Comparison of ENCODE assay signal across 1 cellular context in the genomic region with DNA sequence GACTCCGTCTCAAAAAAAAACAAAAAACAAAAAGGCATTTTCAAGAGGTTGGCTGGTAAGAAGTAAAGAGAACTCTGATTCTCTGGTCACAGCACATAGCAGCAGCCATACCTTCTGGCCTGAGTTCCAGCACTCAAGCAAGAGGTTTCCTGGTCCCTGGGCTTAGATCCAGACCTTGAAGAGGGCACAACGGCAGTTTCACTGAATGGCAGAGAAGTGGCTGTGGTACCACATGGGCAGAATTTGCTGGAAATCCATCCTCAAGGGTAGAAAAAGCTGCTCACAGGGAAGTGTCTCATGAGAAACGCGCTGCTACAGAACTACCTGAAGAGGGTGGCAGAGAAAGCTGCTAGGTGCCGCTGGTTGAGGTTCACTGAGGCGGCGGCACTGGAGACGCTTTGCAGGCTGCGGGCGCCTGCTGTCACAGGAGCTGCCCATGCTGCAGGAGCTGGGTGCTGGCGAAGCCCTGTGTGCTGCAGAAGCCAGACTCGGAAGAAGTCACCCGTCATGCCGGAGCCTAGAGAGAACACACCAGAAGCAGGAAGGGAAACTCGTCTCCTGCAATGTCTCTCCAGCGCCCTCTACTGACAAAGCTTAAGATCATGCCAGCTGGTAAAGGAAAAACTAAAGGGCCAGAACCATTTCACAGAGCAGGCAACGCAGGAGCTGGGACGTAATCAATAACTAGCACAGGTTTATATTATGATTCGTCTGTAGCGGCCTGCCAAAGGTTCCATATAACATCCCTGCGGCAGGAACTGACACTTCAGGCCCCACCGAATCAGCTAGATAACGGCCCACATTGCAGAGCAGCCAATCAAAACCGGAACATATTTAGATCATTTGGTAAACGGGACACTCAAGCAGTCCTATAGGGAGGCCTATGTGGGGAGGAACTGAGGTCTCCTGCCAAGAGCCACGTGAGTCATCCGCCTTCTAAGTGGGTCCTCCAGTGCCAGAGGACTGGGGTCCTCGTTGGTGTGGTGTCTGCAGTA.
TF ChIP-seq lines count a peak whose summit lies in the region.

No MANE protein-coding gene starts in this region.

TF ChIP-seq in HEK293, 187 proteins besides CTCF, POLR2A, EP300 and RAD21 (continued from another document and continues in another):
- TF ChIP-seq, protein P1, sequence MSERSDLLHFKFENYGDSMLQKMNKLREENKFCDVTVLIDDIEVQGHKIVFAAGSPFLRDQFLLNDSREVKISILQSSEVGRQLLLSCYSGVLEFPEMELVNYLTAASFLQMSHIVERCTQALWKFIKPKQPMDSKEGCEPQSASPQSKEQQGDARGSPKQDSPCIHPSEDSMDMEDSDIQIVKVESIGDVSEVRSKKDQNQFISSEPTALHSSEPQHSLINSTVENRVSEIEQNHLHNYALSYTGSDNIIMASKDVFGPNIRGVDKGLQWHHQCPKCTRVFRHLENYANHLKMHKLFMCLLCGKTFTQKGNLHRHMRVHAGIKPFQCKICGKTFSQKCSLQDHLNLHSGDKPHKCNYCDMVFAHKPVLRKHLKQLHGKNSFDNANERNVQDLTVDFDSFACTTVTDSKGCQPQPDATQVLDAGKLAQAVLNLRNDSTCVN (tag by site-specific recombination; optimal IDR thresholded peaks at IDR 0.05), result peak; percentile 15
- TF ChIP-seq, protein P2, sequence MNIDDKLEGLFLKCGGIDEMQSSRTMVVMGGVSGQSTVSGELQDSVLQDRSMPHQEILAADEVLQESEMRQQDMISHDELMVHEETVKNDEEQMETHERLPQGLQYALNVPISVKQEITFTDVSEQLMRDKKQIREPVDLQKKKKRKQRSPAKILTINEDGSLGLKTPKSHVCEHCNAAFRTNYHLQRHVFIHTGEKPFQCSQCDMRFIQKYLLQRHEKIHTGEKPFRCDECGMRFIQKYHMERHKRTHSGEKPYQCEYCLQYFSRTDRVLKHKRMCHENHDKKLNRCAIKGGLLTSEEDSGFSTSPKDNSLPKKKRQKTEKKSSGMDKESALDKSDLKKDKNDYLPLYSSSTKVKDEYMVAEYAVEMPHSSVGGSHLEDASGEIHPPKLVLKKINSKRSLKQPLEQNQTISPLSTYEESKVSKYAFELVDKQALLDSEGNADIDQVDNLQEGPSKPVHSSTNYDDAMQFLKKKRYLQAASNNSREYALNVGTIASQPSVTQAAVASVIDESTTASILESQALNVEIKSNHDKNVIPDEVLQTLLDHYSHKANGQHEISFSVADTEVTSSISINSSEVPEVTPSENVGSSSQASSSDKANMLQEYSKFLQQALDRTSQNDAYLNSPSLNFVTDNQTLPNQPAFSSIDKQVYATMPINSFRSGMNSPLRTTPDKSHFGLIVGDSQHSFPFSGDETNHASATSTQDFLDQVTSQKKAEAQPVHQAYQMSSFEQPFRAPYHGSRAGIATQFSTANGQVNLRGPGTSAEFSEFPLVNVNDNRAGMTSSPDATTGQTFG (tag by site-specific recombination; IDR thresholded peaks at IDR 0.05; ENCODE audit: borderline replicate concordance), result no peak
- TF ChIP-seq GLIS1 (tag by site-specific recombination; IDR thresholded peaks at IDR 0.05) (peak; percentile 64), ZNF621 (tag by site-specific recombination; IDR thresholded peaks at IDR 0.05) (no peak), ZNF23 (tag by site-specific recombination; IDR thresholded peaks at IDR 0.05; ENCODE audit: borderline replicate concordance) (no peak), ZNF768 (tag by site-specific recombination; IDR thresholded peaks at IDR 0.05) (no peak), HOXA7 (CRISPR knock-in tag; IDR thresholded peaks at IDR 0.05; ENCODE audit: borderline replicate concordance) (no peak), SETDB1 (IDR thresholded peaks at IDR 0.05; ENCODE audit: insufficient read length, low read length) (no peak), ZNF629 (tag by site-specific recombination; IDR thresholded peaks at IDR 0.05) (peak; percentile 52; the same call in 1 of the 2 replicates), ZNF324 (tag by site-specific recombination; IDR thresholded peaks at IDR 0.05) (0 out of 2 replicates have a peak, but pooled peaks have one; percentile 34), ZNF530 (tag by site-specific recombination; IDR thresholded peaks at IDR 0.05; ENCODE audit: low read depth) (no peak), ZNF211 (tag by site-specific recombination; IDR thresholded peaks at IDR 0.05; ENCODE audit: low read depth) (no peak), ZNF624 (tag by site-specific recombination; IDR thresholded peaks at IDR 0.05) (no peak), ZNF202 (tag by site-specific recombination; IDR thresholded peaks at IDR 0.05; ENCODE audit: borderline replicate concordance) (no peak), HOXC10 (CRISPR knock-in tag; IDR thresholded peaks at IDR 0.05) (no peak), KLF10 (tag by site-specific recombination; IDR thresholded peaks at IDR 0.05) (peak; percentile 62; the same call in 1 of the 2 replicates), ZNF837 (tag by site-specific recombination; IDR thresholded peaks at IDR 0.05) (no peak), ZNF311 (tag by site-specific recombination; IDR thresholded peaks at IDR 0.05; ENCODE audit: borderline replicate concordance) (no peak), ZNF626 (tag by site-specific recombination; IDR thresholded peaks at IDR 0.05) (no peak), YY1 (tag by site-specific recombination; IDR thresholded peaks at IDR 0.05) (no peak), ZNF707 (tag by site-specific recombination; IDR thresholded peaks at IDR 0.05) (no peak), ZNF600 (tag by site-specific recombination; IDR thresholded peaks at IDR 0.05) (peak; percentile 97), ZNF548 (tag by site-specific recombination; IDR thresholded peaks at IDR 0.05) (no peak), WT1 (tag by site-specific recombination; IDR thresholded peaks at IDR 0.05) (no peak), ZNF354C (tag by site-specific recombination; IDR thresholded peaks at IDR 0.05; ENCODE audit: borderline replicate concordance, low read depth) (no peak), ZNF623 (tag by site-specific recombination; IDR thresholded peaks at IDR 0.05) (peak; percentile 12; the same call in 1 of the 2 replicates), ZBTB17 (tag by site-specific recombination; IDR thresholded peaks at IDR 0.05) (peak; percentile 81), ZNF514 (tag by site-specific recombination; IDR thresholded peaks at IDR 0.05) (no peak), ZFP41 (tag by site-specific recombination; IDR thresholded peaks at IDR 0.05; ENCODE audit: borderline replicate concordance) (no peak), ZNF132 (tag by site-specific recombination; IDR thresholded peaks at IDR 0.05; ENCODE audit: borderline replicate concordance) (no peak), ZNF549 (tag by site-specific recombination; IDR thresholded peaks at IDR 0.05) (no peak), ZNF48 (tag by site-specific recombination; IDR thresholded peaks at IDR 0.05) (no peak), ZNF677 (tag by site-specific recombination; IDR thresholded peaks at IDR 0.05) (no peak), ZNF529 (tag by site-specific recombination; IDR thresholded peaks at IDR 0.05; ENCODE audit: insufficient replicate concordance) (no peak), ZSCAN30 (tag by site-specific recombination; IDR thresholded peaks at IDR 0.05) (0 out of 2 replicates have a peak, but pooled peaks have one; percentile 46), SALL2 (tag by site-specific recombination; IDR thresholded peaks at IDR 0.05; ENCODE audit: borderline replicate concordance) (no peak), ZNF660 (tag by site-specific recombination; IDR thresholded peaks at IDR 0.05) (peak; percentile 74; the same call in 1 of the 2 replicates), ZFP69B (tag by site-specific recombination; IDR thresholded peaks at IDR 0.05) (0 out of 2 replicates have a peak, but pooled peaks have one; percentile 39), GFI1B (tag by site-specific recombination; IDR thresholded peaks at IDR 0.05) (no peak), ZNF138 (tag by site-specific recombination; IDR thresholded peaks at IDR 0.05; ENCODE audit: borderline replicate concordance) (no peak), ZNF37A (tag by site-specific recombination; IDR thresholded peaks at IDR 0.05) (no peak), SP3 (tag by site-specific recombination; IDR thresholded peaks at IDR 0.05) (no peak)
- TF ChIP-seq, protein P3, sequence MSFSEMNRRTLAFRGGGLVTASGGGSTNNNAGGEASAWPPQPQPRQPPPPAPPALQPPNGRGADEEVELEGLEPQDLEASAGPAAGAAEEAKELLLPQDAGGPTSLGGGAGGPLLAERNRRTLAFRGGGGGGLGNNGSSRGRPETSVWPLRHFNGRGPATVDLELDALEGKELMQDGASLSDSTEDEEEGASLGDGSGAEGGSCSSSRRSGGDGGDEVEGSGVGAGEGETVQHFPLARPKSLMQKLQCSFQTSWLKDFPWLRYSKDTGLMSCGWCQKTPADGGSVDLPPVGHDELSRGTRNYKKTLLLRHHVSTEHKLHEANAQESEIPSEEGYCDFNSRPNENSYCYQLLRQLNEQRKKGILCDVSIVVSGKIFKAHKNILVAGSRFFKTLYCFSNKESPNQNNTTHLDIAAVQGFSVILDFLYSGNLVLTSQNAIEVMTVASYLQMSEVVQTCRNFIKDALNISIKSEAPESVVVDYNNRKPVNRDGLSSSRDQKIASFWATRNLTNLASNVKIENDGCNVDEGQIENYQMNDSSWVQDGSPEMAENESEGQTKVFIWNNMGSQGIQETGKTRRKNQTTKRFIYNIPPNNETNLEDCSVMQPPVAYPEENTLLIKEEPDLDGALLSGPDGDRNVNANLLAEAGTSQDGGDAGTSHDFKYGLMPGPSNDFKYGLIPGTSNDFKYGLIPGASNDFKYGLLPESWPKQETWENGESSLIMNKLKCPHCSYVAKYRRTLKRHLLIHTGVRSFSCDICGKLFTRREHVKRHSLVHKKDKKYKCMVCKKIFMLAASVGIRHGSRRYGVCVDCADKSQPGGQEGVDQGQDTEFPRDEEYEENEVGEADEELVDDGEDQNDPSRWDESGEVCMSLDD (tag by site-specific recombination; IDR thresholded peaks at IDR 0.05), result no peak
- TF ChIP-seq, protein P4, sequence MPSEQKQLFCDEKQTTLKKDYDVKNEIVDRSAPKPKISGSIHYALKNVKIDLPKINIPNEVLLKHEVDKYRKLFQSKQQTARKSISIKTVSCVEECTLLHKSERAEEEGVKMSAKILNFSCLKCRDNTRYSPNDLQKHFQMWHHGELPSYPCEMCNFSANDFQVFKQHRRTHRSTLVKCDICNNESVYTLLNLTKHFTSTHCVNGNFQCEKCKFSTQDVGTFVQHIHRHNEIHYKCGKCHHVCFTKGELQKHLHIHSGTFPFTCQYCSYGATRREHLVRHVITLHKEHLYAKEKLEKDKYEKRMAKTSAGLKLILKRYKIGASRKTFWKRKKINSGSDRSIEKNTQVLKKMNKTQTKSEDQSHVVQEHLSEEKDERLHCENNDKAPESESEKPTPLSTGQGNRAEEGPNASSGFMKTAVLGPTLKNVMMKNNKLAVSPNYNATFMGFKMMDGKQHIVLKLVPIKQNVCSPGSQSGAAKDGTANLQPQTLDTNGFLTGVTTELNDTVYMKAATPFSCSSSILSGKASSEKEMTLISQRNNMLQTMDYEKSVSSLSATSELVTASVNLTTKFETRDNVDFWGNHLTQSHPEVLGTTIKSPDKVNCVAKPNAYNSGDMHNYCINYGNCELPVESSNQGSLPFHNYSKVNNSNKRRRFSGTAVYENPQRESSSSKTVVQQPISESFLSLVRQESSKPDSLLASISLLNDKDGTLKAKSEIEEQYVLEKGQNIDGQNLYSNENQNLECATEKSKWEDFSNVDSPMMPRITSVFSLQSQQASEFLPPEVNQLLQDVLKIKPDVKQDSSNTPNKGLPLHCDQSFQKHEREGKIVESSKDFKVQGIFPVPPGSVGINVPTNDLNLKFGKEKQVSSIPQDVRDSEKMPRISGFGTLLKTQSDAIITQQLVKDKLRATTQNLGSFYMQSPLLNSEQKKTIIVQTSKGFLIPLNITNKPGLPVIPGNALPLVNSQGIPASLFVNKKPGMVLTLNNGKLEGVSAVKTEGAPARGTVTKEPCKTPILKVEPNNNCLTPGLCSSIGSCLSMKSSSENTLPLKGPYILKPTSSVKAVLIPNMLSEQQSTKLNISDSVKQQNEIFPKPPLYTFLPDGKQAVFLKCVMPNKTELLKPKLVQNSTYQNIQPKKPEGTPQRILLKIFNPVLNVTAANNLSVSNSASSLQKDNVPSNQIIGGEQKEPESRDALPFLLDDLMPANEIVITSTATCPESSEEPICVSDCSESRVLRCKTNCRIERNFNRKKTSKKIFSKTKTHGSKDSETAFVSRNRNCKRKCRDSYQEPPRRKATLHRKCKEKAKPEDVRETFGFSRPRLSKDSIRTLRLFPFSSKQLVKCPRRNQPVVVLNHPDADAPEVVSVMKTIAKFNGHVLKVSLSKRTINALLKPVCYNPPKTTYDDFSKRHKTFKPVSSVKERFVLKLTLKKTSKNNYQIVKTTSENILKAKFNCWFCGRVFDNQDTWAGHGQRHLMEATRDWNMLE (tag by site-specific recombination; conservative IDR thresholded peaks at IDR 0.05; ENCODE audit: low read depth), result no peak
- TF ChIP-seq, protein P5, sequence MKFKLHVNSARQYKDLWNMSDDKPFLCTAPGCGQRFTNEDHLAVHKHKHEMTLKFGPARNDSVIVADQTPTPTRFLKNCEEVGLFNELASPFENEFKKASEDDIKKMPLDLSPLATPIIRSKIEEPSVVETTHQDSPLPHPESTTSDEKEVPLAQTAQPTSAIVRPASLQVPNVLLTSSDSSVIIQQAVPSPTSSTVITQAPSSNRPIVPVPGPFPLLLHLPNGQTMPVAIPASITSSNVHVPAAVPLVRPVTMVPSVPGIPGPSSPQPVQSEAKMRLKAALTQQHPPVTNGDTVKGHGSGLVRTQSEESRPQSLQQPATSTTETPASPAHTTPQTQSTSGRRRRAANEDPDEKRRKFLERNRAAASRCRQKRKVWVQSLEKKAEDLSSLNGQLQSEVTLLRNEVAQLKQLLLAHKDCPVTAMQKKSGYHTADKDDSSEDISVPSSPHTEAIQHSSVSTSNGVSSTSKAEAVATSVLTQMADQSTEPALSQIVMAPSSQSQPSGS (tag by site-specific recombination; IDR thresholded peaks at IDR 0.05; ENCODE audit: low read depth), result no peak
- TF ChIP-seq, protein P6, sequence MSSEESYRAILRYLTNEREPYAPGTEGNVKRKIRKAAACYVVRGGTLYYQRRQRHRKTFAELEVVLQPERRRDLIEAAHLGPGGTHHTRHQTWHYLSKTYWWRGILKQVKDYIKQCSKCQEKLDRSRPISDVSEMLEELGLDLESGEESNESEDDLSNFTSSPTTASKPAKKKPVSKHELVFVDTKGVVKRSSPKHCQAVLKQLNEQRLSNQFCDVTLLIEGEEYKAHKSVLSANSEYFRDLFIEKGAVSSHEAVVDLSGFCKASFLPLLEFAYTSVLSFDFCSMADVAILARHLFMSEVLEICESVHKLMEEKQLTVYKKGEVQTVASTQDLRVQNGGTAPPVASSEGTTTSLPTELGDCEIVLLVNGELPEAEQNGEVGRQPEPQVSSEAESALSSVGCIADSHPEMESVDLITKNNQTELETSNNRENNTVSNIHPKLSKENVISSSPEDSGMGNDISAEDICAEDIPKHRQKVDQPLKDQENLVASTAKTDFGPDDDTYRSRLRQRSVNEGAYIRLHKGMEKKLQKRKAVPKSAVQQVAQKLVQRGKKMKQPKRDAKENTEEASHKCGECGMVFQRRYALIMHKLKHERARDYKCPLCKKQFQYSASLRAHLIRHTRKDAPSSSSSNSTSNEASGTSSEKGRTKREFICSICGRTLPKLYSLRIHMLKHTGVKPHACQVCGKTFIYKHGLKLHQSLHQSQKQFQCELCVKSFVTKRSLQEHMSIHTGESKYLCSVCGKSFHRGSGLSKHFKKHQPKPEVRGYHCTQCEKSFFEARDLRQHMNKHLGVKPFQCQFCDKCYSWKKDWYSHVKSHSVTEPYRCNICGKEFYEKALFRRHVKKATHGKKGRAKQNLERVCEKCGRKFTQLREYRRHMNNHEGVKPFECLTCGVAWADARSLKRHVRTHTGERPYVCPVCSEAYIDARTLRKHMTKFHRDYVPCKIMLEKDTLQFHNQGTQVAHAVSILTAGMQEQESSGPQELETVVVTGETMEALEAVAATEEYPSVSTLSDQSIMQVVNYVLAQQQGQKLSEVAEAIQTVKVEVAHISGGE (tag by site-specific recombination; conservative IDR thresholded peaks at IDR 0.05; ENCODE audit: low read depth), result peak; percentile 65; the same call in 1 of the 2 replicates
